8 cellular contexts compared by ENCODE assay signal in the genomic region with DNA sequence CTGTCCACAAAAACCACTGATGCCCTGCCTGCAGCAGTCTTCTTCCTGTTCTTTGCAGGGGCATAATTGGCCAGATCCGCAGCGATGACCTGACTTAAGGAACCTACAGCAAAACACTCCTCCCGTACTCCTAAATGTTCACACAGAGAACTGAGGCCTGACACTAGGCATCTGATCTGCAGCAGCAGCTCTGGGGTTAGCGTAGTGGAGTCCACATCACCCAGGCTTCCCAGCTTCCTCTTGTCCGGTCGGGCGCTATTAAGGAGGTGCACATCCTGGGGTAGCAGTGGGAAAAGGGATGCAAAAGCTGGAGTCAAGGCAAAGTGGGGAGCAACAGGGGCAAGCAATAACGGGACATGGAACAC. TPM values are rescaled to one million over a fixed set of nuclear protein-coding genes. Genes with fewer than 3 reads are reported as not detected.
DNase-seq lines count a peak whose midpoint lies in the region; ATAC-seq and TF ChIP-seq lines count a peak whose summit lies in the region.

No MANE protein-coding gene starts in this region.

- H3K36me3 Mint-ChIP-seq in activated CD8-positive, alpha-beta T cell treated with anti-CD3 and anti-CD28 coated beads, Interleukin-2, amount 10 ng/mL, durations not matched to agents 7 days and 5 days (ENCODE audit: low read depth), result peaks cover 20% of the 10 kb centered on the region

- POLR2A ChIA-PET in activated CD8-positive, alpha-beta T cell treated with anti-CD3 and anti-CD28 coated beads, Interleukin-2, amount 10 ng/mL, durations not matched to agents 7 days and 5 days (lab: Charles Lee), result interaction anchor here (3.3 kb wide), 1 partner anchor 13 kb away, joined by 21 read pairs; a partner anchor contains a TSS

- peak overlapping the region; percentile 98 for H3K4me3 ChIP-seq in Loucy (ENCODE audit: low read length, poor library complexity, severe bottlenecking)

- H3K79me2 ChIP-seq in Loucy (ENCODE audit: insufficient read depth, low read length), result peaks cover 40% of the 10 kb centered on the region

- H3K9me2 ChIP-seq in Loucy (replicated peaks; ENCODE audit: low read depth, low read length), result no peaks in the 10 kb centered on the region

- no peaks in the 10 kb centered on the region for H3K36me3 ChIP-seq in Loucy (ENCODE audit: insufficient read depth, low read length)

- peaks cover 5% of the 10 kb centered on the region for H4K20me1 ChIP-seq in Loucy (ENCODE audit: insufficient read depth, low read length, poor library complexity, severe bottlenecking)

- peaks cover 7% of the 10 kb centered on the region for H3K27me3 Mint-ChIP-seq in activated CD8-positive, alpha-beta T cell treated with anti-CD3 and anti-CD28 coated beads, Interleukin-2, amount 10 ng/mL, durations not matched to agents 7 days and 5 days (ENCODE audit: low read depth)

- no peaks in the 10 kb centered on the region for H3K9me3 Mint-ChIP-seq in activated CD8-positive, alpha-beta T cell treated with anti-CD3 and anti-CD28 coated beads, Interleukin-2, amount 10 ng/mL, durations not matched to agents 7 days and 5 days (ENCODE audit: insufficient read depth)

- H3K4me3 Mint-ChIP-seq in activated CD8-positive, alpha-beta T cell treated with anti-CD3 and anti-CD28 coated beads, Interleukin-2, amount 10 ng/mL, durations not matched to agents 7 days and 5 days, result peak overlapping the region; percentile 94

- DNase-seq in COLO668 (lab: John Stamatoyannopoulos, UW; ENCODE audit: unreplicated experiment) (peak; percentile 53), left ventricle myocardium superior (no peak), sciatic nerve (ENCODE audit: low spot score) (no peak), NCI-H1105 treated with DMSO at 0.1 percent for 48 hours (lab: John Stamatoyannopoulos, UW) (no peak)
- DNase-seq in activated CD8-positive, alpha-beta T cell treated with anti-CD3 and anti-CD28 coated beads, Interleukin-2, amount 10 ng/mL, durations not matched to agents 7 days and 5 days, result peak; percentile 31

- peak overlapping the region; percentile 91 for H3K4me2 ChIP-seq in Loucy (ENCODE audit: low read depth, low read length, poor library complexity, severe bottlenecking)

- no peak for TF ChIP-seq CTCF in Loucy (conservative IDR thresholded peaks at IDR 0.05; ENCODE audit: low read length)

- H3K27me3 ChIP-seq in Loucy (ENCODE audit: insufficient read depth, low read length, poor library complexity, severe bottlenecking), result no peaks in the 10 kb centered on the region

- no peaks in the 10 kb centered on the region for H3F3A ChIP-seq in Loucy (ENCODE audit: low read depth)

- peaks cover 41% of the 10 kb centered on the region for H3K4me1 ChIP-seq in Loucy (ENCODE audit: insufficient read depth, low read length, poor library complexity, severe bottlenecking)

- H3K9me3 ChIP-seq in Loucy (ENCODE audit: insufficient read depth, low read depth, low read length), result no peaks in the 10 kb centered on the region

- CTCF ChIA-PET in activated CD8-positive, alpha-beta T cell treated with anti-CD3 and anti-CD28 coated beads, Interleukin-2, amount 10 ng/mL, durations not matched to agents 7 days and 5 days (lab: Charles Lee), result no interaction called here

- peaks cover 41% of the 10 kb centered on the region for H3K4me1 Mint-ChIP-seq in activated CD8-positive, alpha-beta T cell treated with anti-CD3 and anti-CD28 coated beads, Interleukin-2, amount 10 ng/mL, durations not matched to agents 7 days and 5 days (ENCODE audit: low read depth)

- peak overlapping the region; percentile 93 for H3K27ac Mint-ChIP-seq in activated CD8-positive, alpha-beta T cell treated with anti-CD3 and anti-CD28 coated beads, Interleukin-2, amount 10 ng/mL, durations not matched to agents 7 days and 5 days

- intact Hi-C loops in left ventricle myocardium superior (cut with micrococcal nuclease), result no loop called here
- intact Hi-C loops in sciatic nerve (cut with DNase I), result no loop called here

- H2AFZ ChIP-seq in Loucy (ENCODE audit: low read length), result peak overlapping the region; percentile 96

- peak overlapping the region; percentile 74 for H3K9ac ChIP-seq in Loucy (ENCODE audit: low read depth, low read length, poor library complexity, severe bottlenecking)

- ATAC-seq in GM21526 (IDR thresholded peaks at IDR 0.05; ENCODE audit: low FRiP score, unreplicated experiment) (peak; percentile 17), left ventricle myocardium superior (peak; percentile 10), sciatic nerve (peak; percentile 7), GM18858 (IDR thresholded peaks at IDR 0.05; ENCODE audit: unreplicated experiment) (no peak)
- peak; percentile 4 for ATAC-seq in activated CD8-positive, alpha-beta T cell treated with anti-CD3 and anti-CD28 coated beads, Interleukin-2, amount 10 ng/mL, durations not matched to agents 7 days and 5 days

RNA-seq across cellular contexts. Expression of a gene that starts 0.8 kb away (rescaled TPM):
- total RNA-seq in activated CD8-positive, alpha-beta T cell treated with anti-CD3 and anti-CD28 coated beads, Interleukin-2, amount 10 ng/mL, durations not matched to agents 7 days and 5 days, result 10 to 100 TPM; 25.1 to 27.2 TPM
- total RNA-seq in left ventricle myocardium superior (7.5 TPM), sciatic nerve (16.3 TPM)

RNA-seq across cellular contexts. Expression of a gene that starts 12.3 kb away (rescaled TPM):
- total RNA-seq in activated CD8-positive, alpha-beta T cell treated with anti-CD3 and anti-CD28 coated beads, Interleukin-2, amount 10 ng/mL, durations not matched to agents 7 days and 5 days, result 10 to 100 TPM; 70.9 to 72.9 TPM
- total RNA-seq in left ventricle myocardium superior, result 28.2 TPM
- 54.0 TPM for total RNA-seq in sciatic nerve

Comparison
In these comparisons a context has a peak if more than half of its experiments do, and no peak if none do; other contexts are left out.
1. DNase-seq: peak in COLO668 (single experiment) and activated CD8-positive, alpha-beta T cell treated with anti-CD3 and anti-CD28 coated beads, Interleukin-2, amount 10 ng/mL, durations not matched to agents 7 days and 5 days (single experiment); none in left ventricle myocardium superior (single experiment), sciatic nerve (single experiment) and NCI-H1105 treated with DMSO at 0.1 percent for 48 hours (single experiment).